Comparison of ENCODE assay signal across 9 cellular contexts in the genomic region with DNA sequence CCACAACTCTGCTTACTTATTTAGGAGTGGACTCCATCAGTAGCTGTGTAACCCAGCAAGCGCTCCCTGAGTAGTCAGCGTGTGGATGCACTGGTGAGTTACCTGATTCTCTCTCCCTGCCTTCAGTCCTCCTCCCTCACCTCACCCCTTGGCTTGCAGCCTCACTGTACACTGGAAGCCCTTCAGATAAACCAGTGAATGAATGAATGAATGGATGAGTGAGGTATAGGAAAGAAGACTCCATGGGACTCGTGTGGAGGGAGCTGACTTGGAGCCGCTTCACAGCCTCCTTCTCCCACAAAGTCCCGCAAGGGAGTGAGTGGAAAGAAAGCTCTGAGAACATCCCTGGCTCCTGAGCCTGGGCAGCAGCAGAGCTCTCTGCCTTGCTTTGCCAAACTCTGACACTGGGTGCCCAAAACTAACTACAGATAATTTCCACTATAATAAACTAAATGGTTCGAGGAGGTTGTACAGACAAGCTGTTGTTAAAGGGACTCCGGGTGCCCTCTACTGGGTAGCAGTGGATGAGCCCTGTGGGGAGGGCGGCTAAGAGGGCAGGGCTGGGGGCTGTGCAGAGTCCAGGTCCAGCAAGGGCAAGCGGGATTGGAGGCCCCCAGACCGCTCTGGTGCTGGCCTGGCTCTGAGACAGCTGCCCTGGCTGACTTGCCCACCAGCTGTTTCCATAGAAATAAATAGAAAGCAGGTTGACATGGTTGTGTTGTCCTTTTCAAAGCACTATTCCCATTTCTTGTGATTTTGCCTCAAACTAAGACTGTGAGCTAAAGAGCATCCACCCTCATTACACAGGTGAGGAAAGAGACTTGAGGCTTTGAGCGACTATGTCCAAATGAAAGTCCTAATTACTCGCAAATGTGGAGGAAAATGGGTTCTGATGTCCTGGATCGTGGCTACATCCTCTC.
DNase-seq lines count a peak whose midpoint lies in the region; ATAC-seq, FAIRE-seq and TF ChIP-seq lines count a peak whose summit lies in the region.
"Had no signal": no experiment of that assay in that cellular context is flagged by ENCODE, and none has a peak within 500 bp of the region (broad histone marks: within the 10 kb centered on the region; RNA-seq: fewer than 3 reads in every experiment).

No MANE protein-coding gene starts in this region.

- ATAC-seq in HG02884 (IDR thresholded peaks at IDR 0.05; ENCODE audit: unreplicated experiment) (no peak), HG03097 (IDR thresholded peaks at IDR 0.05; ENCODE audit: low FRiP score, unreplicated experiment) (no peak)

- H3K27me3 ChIP-seq in hepatocyte, result no peaks in the 10 kb centered on the region

- no peaks in the 10 kb centered on the region for H4K20me1 ChIP-seq in hepatocyte (ENCODE audit: insufficient read depth, poor library complexity, severe bottlenecking)

- peaks cover 19% of the 10 kb centered on the region for H3K27me3 Mint-ChIP-seq in activated CD4-positive, alpha-beta memory T cell treated with anti-CD3 and anti-CD28 coated beads, Interleukin-2, amount 10 ng/mL, durations not matched to agents 7 days and 5 days

- H3K36me3 ChIP-seq in hepatocyte (replicated peaks; ENCODE audit: insufficient read depth, low read depth), result no peaks in the 10 kb centered on the region

- H2AFZ ChIP-seq in hepatocyte, result no peak overlapping the region

- no peaks in the 10 kb centered on the region for H3K4me1 ChIP-seq in hepatocyte (ENCODE audit: insufficient read depth)

- WGBS in hepatocyte (ENCODE audit: low lambda C conversion rate, missing lambda C conversion rate), result 64% methylated on average over 13 of the region's 13 CpGs

- POLR2A ChIA-PET in activated CD4-positive, alpha-beta memory T cell treated with anti-CD3 and anti-CD28 coated beads, Interleukin-2, amount 10 ng/mL, durations not matched to agents 7 days and 5 days (lab: Charles Lee), result no interaction called here

- no peak overlapping the region for H3K4me3 ChIP-seq in hepatocyte

- H3K4me2 ChIP-seq in hepatocyte, result no peak overlapping the region

- no peak overlapping the region for H3K27ac ChIP-seq in hepatocyte

- H3K36me3 Mint-ChIP-seq in activated CD4-positive, alpha-beta memory T cell treated with anti-CD3 and anti-CD28 coated beads, Interleukin-2, amount 10 ng/mL, durations not matched to agents 7 days and 5 days (ENCODE audit: low read depth), result no peaks in the 10 kb centered on the region

- no peak for FAIRE-seq in HTR-8/SVneo (lab: Jason Lieb, UNC)

- H3K27ac Mint-ChIP-seq in activated CD4-positive, alpha-beta memory T cell treated with anti-CD3 and anti-CD28 coated beads, Interleukin-2, amount 10 ng/mL, durations not matched to agents 7 days and 5 days, result no peak overlapping the region
- H3K27ac Mint-ChIP-seq: T-helper 1 cell treated with Interleukin-12 subunit alpha and Interleukin-12 subunit beta and Interleukin-4 antibody, amounts not matched to agents 30 μg/mL and 1 μg/mL, for 36 hours had no signal

- H3K4me1 Mint-ChIP-seq in activated CD4-positive, alpha-beta memory T cell treated with anti-CD3 and anti-CD28 coated beads, Interleukin-2, amount 10 ng/mL, durations not matched to agents 7 days and 5 days, result peaks cover 6% of the 10 kb centered on the region

- no peaks in the 10 kb centered on the region for H3K9me3 ChIP-seq in hepatocyte (ENCODE audit: low read depth)

- H3K9me3 Mint-ChIP-seq in activated CD4-positive, alpha-beta memory T cell treated with anti-CD3 and anti-CD28 coated beads, Interleukin-2, amount 10 ng/mL, durations not matched to agents 7 days and 5 days, result no peaks in the 10 kb centered on the region

- peak; percentile 73 for TF ChIP-seq CTCF in hepatocyte (IDR thresholded peaks at IDR 0.05; ENCODE audit: poor library complexity)

- H3K4me3 Mint-ChIP-seq in activated CD4-positive, alpha-beta memory T cell treated with anti-CD3 and anti-CD28 coated beads, Interleukin-2, amount 10 ng/mL, durations not matched to agents 7 days and 5 days, result no peak overlapping the region
- H3K4me3 Mint-ChIP-seq: T-helper 1 cell treated with Interleukin-12 subunit alpha and Interleukin-12 subunit beta and Interleukin-4 antibody, amounts not matched to agents 30 μg/mL and 1 μg/mL, for 36 hours had no signal

- no peaks in the 10 kb centered on the region for H3K79me2 ChIP-seq in hepatocyte

- DNase-seq in EL, result peak; percentile 21
- DNase-seq in HTR-8/SVneo (ENCODE audit: insufficient read length, low spot score), result peak; percentile 34
- peak; percentile 28 for DNase-seq in activated CD4-positive, alpha-beta memory T cell treated with anti-CD3 and anti-CD28 coated beads, Interleukin-2, amount 10 ng/mL, durations not matched to agents 7 days and 5 days
- peak; percentile 66 for DNase-seq in hepatocyte (ENCODE audit: low spot score)
- DNase-seq in stromal cell of bone marrow (ENCODE audit: low read depth), result peak; percentile 23
- no peak for DNase-seq in NCI-H1436 (lab: John Stamatoyannopoulos, UW)

- no peaks in the 10 kb centered on the region for H3K9me2 ChIP-seq in hepatocyte (replicated peaks; ENCODE audit: insufficient read depth)

- CTCF ChIA-PET in activated CD4-positive, alpha-beta memory T cell treated with anti-CD3 and anti-CD28 coated beads, Interleukin-2, amount 10 ng/mL, durations not matched to agents 7 days and 5 days (lab: Charles Lee), result interaction anchor here (1.2 to 1.4 kb wide), 2 partner anchors 22 to 844 kb away, joined by 3 to 4 read pairs; no protein-coding TSS in a partner anchor
